Comparison of ENCODE assay signal across 19 cellular contexts in the genomic region with DNA sequence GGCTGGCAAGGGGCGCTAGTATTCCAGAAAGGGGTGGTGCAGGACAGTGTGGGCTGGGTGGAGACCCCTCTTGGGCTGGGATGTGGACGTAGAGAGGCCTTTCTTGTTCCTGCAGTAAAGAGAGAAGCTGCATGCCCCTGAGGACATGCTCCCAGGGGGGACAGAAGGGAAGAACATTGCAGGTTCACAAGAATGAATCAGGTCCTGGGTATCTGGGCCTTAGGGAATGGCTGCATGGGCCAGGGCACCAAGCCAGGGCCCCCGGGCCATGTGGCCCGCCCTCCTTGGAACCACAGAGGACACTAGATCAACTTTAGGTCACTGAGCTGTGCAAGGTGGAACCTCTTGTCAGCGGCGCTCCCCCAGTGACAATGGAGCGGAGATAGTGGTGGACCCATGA.
"Had no signal": no experiment of that assay in that cellular context is flagged by ENCODE, and none has a peak within 500 bp of the region (broad histone marks: within the 10 kb centered on the region; RNA-seq: fewer than 3 reads in every experiment).

No MANE protein-coding gene starts in this region.

- H3K4me1 ChIP-seq: body of pancreas had no signal

- H3K9me3 ChIP-seq: body of pancreas, transverse colon, vagina had no signal

- H3K4me1 Mint-ChIP-seq: activated naive CD4-positive, alpha-beta T cell treated with anti-CD3 and anti-CD28 coated beads, Interleukin-2, amount 50 U/mL, for 24 hours; central memory CD8-positive, alpha-beta T cell; immature natural killer cell; natural killer cell had no signal

- ATAC-seq: activated CD4-positive, CD25-positive, alpha-beta regulatory T cell treated with anti-CD3 and anti-CD28 coated beads, Interleukin-2, amount 50 U/mL, for 24 hours; body of pancreas; natural killer cell had no signal

- H3K36me3 Mint-ChIP-seq: natural killer cell had no signal

- DNase-seq: activated CD4-positive, alpha-beta T cell treated with anti-CD3 and anti-CD28 coated beads, Interleukin-2, amount 50 U/mL, for 4 hours; activated T-cell treated with anti-CD3 and anti-CD28 coated beads, Interleukin-2, amount 50 U/mL, for 1 hour; body of pancreas; effector memory CD4-positive, alpha-beta T cell; glutamatergic neuron; immature natural killer cell; mesendoderm; natural killer cell; stimulated activated CD4-positive, alpha-beta T cell treated with anti-CD3 and anti-CD28 coated beads, Interleukin-15, amount 100 ng/mL, for 24 hours; stimulated activated CD4-positive, alpha-beta T cell treated with anti-CD3 and anti-CD28 coated beads, Interleukin-4, amount 100 ng/mL, for 1 hour; stimulated activated naive CD4-positive, alpha-beta T cell; substantia nigra; transverse colon had no signal

- H3K4me3 ChIP-seq: body of pancreas, transverse colon, vagina had no signal

- H3K27ac ChIP-seq: body of pancreas, foreskin keratinocyte, transverse colon, vagina had no signal

- H3K27ac Mint-ChIP-seq: dendritic cell treated with granulocyte-macrophage colony-stimulating factor and Interleukin-4, amounts not matched to agents 40 ng/mL and 50 ng/mL, for 4 days; natural killer cell had no signal

- H3K27me3 ChIP-seq: body of pancreas, foreskin keratinocyte, transverse colon, vagina had no signal

- H3K4me3 Mint-ChIP-seq: activated naive CD4-positive, alpha-beta T cell treated with anti-CD3 and anti-CD28 coated beads, Interleukin-2, amount 50 U/mL, for 24 hours; central memory CD8-positive, alpha-beta T cell; dendritic cell treated with granulocyte-macrophage colony-stimulating factor and Interleukin-4, amounts not matched to agents 40 ng/mL and 50 ng/mL, for 4 days; immature natural killer cell; natural killer cell had no signal

- H3K27me3 Mint-ChIP-seq: activated naive CD4-positive, alpha-beta T cell treated with anti-CD3 and anti-CD28 coated beads, Interleukin-2, amount 50 U/mL, for 24 hours; central memory CD8-positive, alpha-beta T cell had no signal

- H3K9me3 Mint-ChIP-seq: activated naive CD4-positive, alpha-beta T cell treated with anti-CD3 and anti-CD28 coated beads, Interleukin-2, amount 50 U/mL, for 24 hours; central memory CD8-positive, alpha-beta T cell; dendritic cell treated with granulocyte-macrophage colony-stimulating factor and Interleukin-4, amounts not matched to agents 40 ng/mL and 50 ng/mL, for 4 days; immature natural killer cell; natural killer cell had no signal

- H3K36me3 ChIP-seq: transverse colon, vagina had no signal
